9 cellular contexts compared by ENCODE assay signal in genomic region chr1:17606826-17607440, GRCh38.
DNase-seq lines count a peak whose midpoint lies in the region; ATAC-seq and TF ChIP-seq lines count a peak whose summit lies in the region.
"Had no signal": no experiment of that assay in that cellular context is flagged by ENCODE, and none has a peak within 500 bp of the region (broad histone marks: within the 10 kb centered on the region; RNA-seq: fewer than 3 reads in every experiment).

No MANE protein-coding gene starts in this region.

- H3K4me3 Mint-ChIP-seq in activated CD4-positive, alpha-beta T cell treated with anti-CD3 and anti-CD28 coated beads for 36 hours = no peak overlapping the region

- no peak overlapping the region for H3K27ac Mint-ChIP-seq in activated CD4-positive, alpha-beta T cell treated with anti-CD3 and anti-CD28 coated beads for 36 hours

- H2BK5ac ChIP-seq in mesendoderm (ENCODE audit: low read length) = no peak overlapping the region

- H4K5ac ChIP-seq in mesendoderm (ENCODE audit: low read length) = no peak overlapping the region

- DNase-seq in activated CD4-positive, alpha-beta T cell treated with anti-CD3 and anti-CD28 coated beads for 36 hours = peak; percentile 78
- no peak for DNase-seq in activated CD4-positive, alpha-beta T cell treated with anti-CD3 and anti-CD28 coated beads for 1 hour
- DNase-seq in MV-4-11 (lab: John Stamatoyannopoulos, UW) (peak; percentile 44), epidermal melanocyte (ENCODE audit: insufficient read length, low spot score) (peak; percentile 63), mesendoderm (peak; percentile 77), stromal cell of bone marrow (ENCODE audit: low read depth) (peak; percentile 54), OCI-M2 (lab: John Stamatoyannopoulos, UW; ENCODE audit: unreplicated experiment) (no peak)

- no peaks in the 10 kb centered on the region for H3K27me3 ChIP-seq in mesendoderm (ENCODE audit: insufficient read depth, low read length, poor library complexity)

- H3K4me1 Mint-ChIP-seq in activated CD4-positive, alpha-beta T cell treated with anti-CD3 and anti-CD28 coated beads for 36 hours = no peaks in the 10 kb centered on the region

- H3K27me3 Mint-ChIP-seq in activated CD4-positive, alpha-beta T cell treated with anti-CD3 and anti-CD28 coated beads for 36 hours = no peaks in the 10 kb centered on the region

- no peaks in the 10 kb centered on the region for H3K79me1 ChIP-seq in mesendoderm (ENCODE audit: low read length)

- H3K36me3 ChIP-seq in mesendoderm (ENCODE audit: control insufficient read depth, insufficient read depth, low read length) = peaks cover 2% of the 10 kb centered on the region

- ATAC-seq in activated CD4-positive, alpha-beta T cell treated with anti-CD3 and anti-CD28 coated beads for 36 hours = peak; percentile 47

- H2BK120ac ChIP-seq in mesendoderm (ENCODE audit: low read depth, low read length) = no peak overlapping the region

- no peak overlapping the region for H3K18ac ChIP-seq in mesendoderm (ENCODE audit: low read length)

- H3K9me3 Mint-ChIP-seq in activated CD4-positive, alpha-beta T cell treated with anti-CD3 and anti-CD28 coated beads for 36 hours (ENCODE audit: low read depth) = no peaks in the 10 kb centered on the region

- H3K27ac ChIP-seq in VCaP (peak overlapping the region; percentile 38; the same call in 1 of the 2 replicates), mesendoderm (ENCODE audit: low read depth, low read length) (no peak overlapping the region)
- H3K27ac ChIP-seq: epithelial cell of prostate had no signal

- CTCF ChIA-PET in activated CD4-positive, alpha-beta T cell treated with anti-CD3 and anti-CD28 coated beads for 36 hours (lab: Charles Lee) = interaction anchor here (0.7 to 3.3 kb wide), 11 partner anchors 12 to 178 kb away, joined by 3 to 22 read pairs (median 3); no protein-coding TSS in a partner anchor

- no CpG with 5 or more reads among the region's 14 CpGs for WGBS in mesendoderm (ENCODE audit: extremely low coverage, insufficient coverage, low lambda C conversion rate)

- no peak overlapping the region for H3K9ac ChIP-seq in mesendoderm (ENCODE audit: low read length)

- no peak overlapping the region for H3K23ac ChIP-seq in mesendoderm (ENCODE audit: low read length)

- no peak overlapping the region for H3K4me3 ChIP-seq in mesendoderm (ENCODE audit: low read length)

- no peak overlapping the region for H2BK15ac ChIP-seq in mesendoderm (replicated peaks; ENCODE audit: low read depth)

- H3K4me1 ChIP-seq in mesendoderm (ENCODE audit: control insufficient read depth, low read depth, low read length) = no peaks in the 10 kb centered on the region

- no peak overlapping the region for H4K8ac ChIP-seq in mesendoderm (ENCODE audit: low read depth, low read length)

- no peak overlapping the region for H3K4me2 ChIP-seq in mesendoderm (ENCODE audit: low read length)

- no peak overlapping the region for H2AK5ac ChIP-seq in mesendoderm (ENCODE audit: low read length)

- intact Hi-C loops in activated CD4-positive, alpha-beta T cell treated with anti-CD3 and anti-CD28 coated beads for 36 hours (cut with DNase I, micrococcal nuclease) = loop anchor here (1.0 to 2.0 kb wide), 3 partner anchors 105 to 186 kb away; no protein-coding TSS in a partner anchor

- peak; percentile 88 for TF ChIP-seq CTCF in VCaP (conservative IDR thresholded peaks at IDR 0.05)

- no peaks in the 10 kb centered on the region for H3K79me2 ChIP-seq in mesendoderm (ENCODE audit: control insufficient read depth, insufficient read depth, low read length)

- H3K56ac ChIP-seq in mesendoderm (ENCODE audit: low read length) = no peak overlapping the region

- POLR2A ChIA-PET in activated CD4-positive, alpha-beta T cell treated with anti-CD3 and anti-CD28 coated beads for 36 hours (lab: Charles Lee) = no interaction called here

- H3K36me3 Mint-ChIP-seq in activated CD4-positive, alpha-beta T cell treated with anti-CD3 and anti-CD28 coated beads for 36 hours (ENCODE audit: low read depth) = no peaks in the 10 kb centered on the region

- H3K4ac ChIP-seq in mesendoderm (ENCODE audit: low read depth, low read length) = no peak overlapping the region

Comparison
In these comparisons a context has a peak if more than half of its experiments do, and no peak if none do; other contexts are left out.
1. DNase-seq: peak in activated CD4-positive, alpha-beta T cell treated with anti-CD3 and anti-CD28 coated beads for 36 hours (single experiment), MV-4-11 (single experiment), epidermal melanocyte (single experiment), mesendoderm (single experiment) and stromal cell of bone marrow (single experiment); none in activated CD4-positive, alpha-beta T cell treated with anti-CD3 and anti-CD28 coated beads for 1 hour (single experiment) and OCI-M2 (single experiment).